In genomic region chr10:33377658-33378025, GRCh38 we compare ENCODE assay signal across 1 cellular context.
TF ChIP-seq lines count a peak whose summit lies in the region.

No MANE protein-coding gene starts in this region.

TF ChIP-seq in HepG2, 621 proteins besides CTCF, POLR2A, EP300 and RAD21 (continued from another document):
- no peak for TF ChIP-seq ZBTB40 (IDR thresholded peaks at IDR 0.05)
- no peak for TF ChIP-seq ZBTB40 (CRISPR knock-in tag; IDR thresholded peaks at IDR 0.05)
- TF ChIP-seq TRIM24 (CRISPR knock-in tag; IDR thresholded peaks at IDR 0.05): no peak
- TF ChIP-seq ZNF691 (CRISPR knock-in tag; IDR thresholded peaks at IDR 0.05; ENCODE audit: borderline replicate concordance, low read depth): no peak
- TF ChIP-seq MBNL3 (CRISPR knock-in tag; conservative IDR thresholded peaks at IDR 0.05): no peak
- TF ChIP-seq TSC22D2 (CRISPR knock-in tag; IDR thresholded peaks at IDR 0.05; ENCODE audit: borderline replicate concordance): no peak
